ENCODE assay signal across 14 cellular contexts in the genomic region with DNA sequence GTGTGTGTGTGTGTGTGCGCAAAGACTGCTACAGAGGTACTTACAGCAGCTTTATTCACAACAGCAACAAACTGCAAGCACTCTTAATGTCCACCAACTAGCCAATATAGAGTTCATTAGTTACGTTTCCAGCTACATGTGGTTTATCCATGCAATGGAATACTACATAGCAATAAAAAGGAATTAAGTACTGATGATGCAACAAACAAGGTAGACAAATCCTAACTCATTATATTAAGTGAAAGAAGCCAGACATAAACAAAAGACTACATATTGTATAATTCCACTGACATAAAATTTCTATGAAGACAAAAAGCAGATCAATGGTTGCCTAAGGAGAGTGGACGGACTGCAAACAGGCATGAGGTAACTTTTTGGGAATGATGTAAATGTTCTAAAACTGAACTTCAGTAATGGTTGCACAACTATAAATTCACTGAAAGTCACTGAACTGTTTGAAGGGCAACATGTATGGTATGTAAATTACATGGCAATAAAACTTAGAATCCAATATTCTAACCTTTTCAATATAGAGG.
"Had no signal": no experiment of that assay in that cellular context is flagged by ENCODE, and none has a peak within 500 bp of the region (broad histone marks: within the 10 kb centered on the region; RNA-seq: fewer than 3 reads in every experiment).

No MANE protein-coding gene starts in this region.

- H3K4me3 Mint-ChIP-seq: nephron progenitor cell had no signal

- DNase-seq: cortex of kidney; dorsolateral prefrontal cortex; effector CD8-positive, alpha-beta T cell; heart left ventricle; hypothalamus; kidney glomerular epithelial cell; naive thymus-derived CD4-positive, alpha-beta T cell; nephron progenitor cell; sigmoid colon; stimulated activated CD4-positive, alpha-beta T cell treated with anti-CD3 and anti-CD28 coated beads, Interleukin-12 subunit alpha, Interleukin-12 subunit beta, amount 100 ng/mL, for 4 hours; stimulated activated naive CD4-positive, alpha-beta T cell; stomach; trophoblast cell had no signal

- H3K4me3 ChIP-seq: heart left ventricle, sigmoid colon, skin epidermis, stomach had no signal

- H3K27me3 ChIP-seq: dorsolateral prefrontal cortex, heart left ventricle, sigmoid colon, stomach had no signal

- H3K9me3 ChIP-seq: heart left ventricle, sigmoid colon, stomach had no signal

- H3K27me3 Mint-ChIP-seq: naive thymus-derived CD4-positive, alpha-beta T cell had no signal

- H3K27ac Mint-ChIP-seq: nephron progenitor cell had no signal

- H3K27ac ChIP-seq: heart left ventricle, sigmoid colon, skin epidermis, stomach had no signal

- ATAC-seq: heart left ventricle; naive thymus-derived CD4-positive, alpha-beta T cell had no signal

- H3K36me3 ChIP-seq: heart left ventricle, sigmoid colon, stomach had no signal

- H3K9me3 Mint-ChIP-seq: naive thymus-derived CD4-positive, alpha-beta T cell had no signal
